In genomic region chr2:42169100-42169868, GRCh38 we compare ENCODE assay signal across 8 cellular contexts. TPM values are rescaled to one million over a fixed set of nuclear protein-coding genes. Genes with fewer than 3 reads are reported as not detected.
A peak's percentile ranks its signal among the peaks of the same experiment; 100 is the strongest.
DNase-seq lines count a peak whose midpoint lies in the region; ATAC-seq, FAIRE-seq and TF ChIP-seq lines count a peak whose summit lies in the region.

Gene EML4, plus strand, starts transcription at chr2:42169353. Its CDS starts 259 bp downstream, at chr2:42169612.

- peaks cover 17% of the 10 kb centered on the region for H3K4me1 ChIP-seq in keratinocyte (ENCODE audit: control insufficient read depth, extremely low read depth, insufficient read depth, low read length)

- no peaks in the 10 kb centered on the region for H3K9me3 Mint-ChIP-seq in central memory CD8-positive, alpha-beta T cell

- peak within 1 kb of the TSS; percentile 23 for H3K4me3 Mint-ChIP-seq in central memory CD8-positive, alpha-beta T cell

- no peaks in the 10 kb centered on the region for H3K36me3 ChIP-seq in keratinocyte (ENCODE audit: control insufficient read depth in 2 of 2, extremely low read depth in 1 of 2, insufficient read depth in 2 of 2, low read length in 2 of 2)

- peak within 1 kb of the TSS; percentile 78 for H3K27ac ChIP-seq in keratinocyte (ENCODE audit: control insufficient read depth, insufficient read depth, low read length)

- H3K9me3 ChIP-seq in keratinocyte (ENCODE audit: control insufficient read depth, low read depth, low read length) = no peaks in the 10 kb centered on the region

- peak within 1 kb of the TSS; percentile 94 for H2AFZ ChIP-seq in keratinocyte (ENCODE audit: control insufficient read depth, low read length)

- H3K4me1 Mint-ChIP-seq in central memory CD8-positive, alpha-beta T cell = peaks cover 18% of the 10 kb centered on the region

- DNase-seq in AG08396 (ENCODE audit: low spot score) (peak; percentile 96), NCI-H446 (lab: John Stamatoyannopoulos, UW) (peak; percentile 56 to 95), keratinocyte (ENCODE audit: low read depth, low spot score) (peak; percentile 23)
- peak; percentile 88 to 96 for DNase-seq in central memory CD8-positive, alpha-beta T cell (ENCODE audit: low spot score in 2 of 2)
- peak; percentile 87 to 92 (median 88) for DNase-seq in stimulated activated CD4-positive, alpha-beta T cell treated with anti-CD3 and anti-CD28 coated beads, Interleukin-12 subunit alpha, Interleukin-12 subunit beta, amount 100 ng/mL, for 48 hours (ENCODE audit: low read depth in 2 of 3, low spot score in 1 of 3)

- no peaks in the 10 kb centered on the region for H4K20me1 ChIP-seq in keratinocyte (ENCODE audit: control insufficient read depth, extremely low read depth, insufficient read depth, low read length)

- no peaks in the 10 kb centered on the region for H3K9me1 ChIP-seq in keratinocyte (ENCODE audit: control insufficient read depth, extremely low read depth, insufficient read depth, low read length)

- H3K4me3 ChIP-seq in keratinocyte (ENCODE audit: control insufficient read depth in 2 of 3, extremely low read depth in 1 of 3, insufficient read depth in 2 of 3, low read depth in 1 of 3, low read length in 3 of 3) = peak within 1 kb of the TSS; percentile 75 to 96 (median 88)

- no peaks in the 10 kb centered on the region for H3K27me3 ChIP-seq in keratinocyte (ENCODE audit: control insufficient read depth, extremely low read depth, insufficient read depth, low read length)

- H3K27me3 Mint-ChIP-seq in central memory CD8-positive, alpha-beta T cell = no peaks in the 10 kb centered on the region

- H3K27ac Mint-ChIP-seq in central memory CD8-positive, alpha-beta T cell (ENCODE audit: low read depth) = no peak within 1 kb of the TSS

- FAIRE-seq in keratinocyte (lab: Jason Lieb, UNC) = peak; percentile 5

- H3K9ac ChIP-seq in keratinocyte (ENCODE audit: control insufficient read depth, extremely low read depth, insufficient read depth, low read length) = peak within 1 kb of the TSS; percentile 91

- dilution Hi-C loops in keratinocyte (cut with MboI; ENCODE audit: extremely low pct_ligation_motif_present, low sequenced_read_pairs) = no loop called here

- H3K36me3 Mint-ChIP-seq in central memory CD8-positive, alpha-beta T cell (ENCODE audit: insufficient read depth) = no peaks in the 10 kb centered on the region

- H3K4me2 ChIP-seq in keratinocyte (ENCODE audit: control insufficient read depth, extremely low read depth, insufficient read depth, low read depth, low read length) = peak within 1 kb of the TSS; percentile 92

- ATAC-seq in GM19023 (IDR thresholded peaks at IDR 0.05; ENCODE audit: unreplicated experiment) (peak; percentile 88), HG03196 (IDR thresholded peaks at IDR 0.05; ENCODE audit: unreplicated experiment) (peak; percentile 78)
- ATAC-seq in activated CD4-positive, CD25-positive, alpha-beta regulatory T cell treated with anti-CD3 and anti-CD28 coated beads, Interleukin-2, amount 50 U/mL, for 24 hours = peak; percentile 86 to 88
- ATAC-seq in central memory CD8-positive, alpha-beta T cell (replicated peaks; ENCODE audit: extremely low read depth, poor library complexity, severe bottlenecking) = peak; percentile 80

- H3K79me2 ChIP-seq in keratinocyte (ENCODE audit: control insufficient read depth, insufficient read depth, low read length) = peaks cover 44% of the 10 kb centered on the region

- no peak for TF ChIP-seq CTCF in keratinocyte (optimal IDR thresholded peaks at IDR 0.05 in 1 of 3, IDR thresholded peaks at IDR 0.05 in 1 of 3, conservative IDR thresholded peaks at IDR 0.05 in 1 of 3; ENCODE audit: extremely low read depth in 1 of 3, insufficient read depth in 2 of 3, low read length in 3 of 3)

RNA-seq across cellular contexts. Expression of gene EML4, which starts in this region (rescaled TPM):
- polyA plus RNA-seq in keratinocyte = 23.6 to 36.4 TPM (median 30.2 TPM) in 3 replicates
- 19.6 TPM for polyA plus RNA-seq in keratinocyte (2011; ENCODE audit: low read depth)
- 15.2 and 25.0 TPM in 2 replicates for polyA plus RNA-seq in keratinocyte (2011; cell fraction: cytosol; rRNA removed)
- 29.7 and 37.8 TPM in 2 replicates for polyA plus RNA-seq in keratinocyte (2011; cell fraction: nucleus; rRNA removed)
- polyA plus RNA-seq in keratinocyte (2012; ENCODE audit: low replicate concordance) = 10.5 and 21.2 TPM in 2 replicates
- 23.4 to 66.9 TPM (median 41.5 TPM) in 3 replicates for polyA minus RNA-seq in keratinocyte
- polyA minus RNA-seq in keratinocyte (2011; cell fraction: cytosol; rRNA and poly(A)+ RNA removed) = 22.6 TPM
- polyA minus RNA-seq in keratinocyte (2011; cell fraction: nucleus; rRNA and poly(A)+ RNA removed) = 28.4 and 65.1 TPM in 2 replicates

Comparison
In these comparisons a context has a peak if more than half of its experiments do, and no peak if none do; other contexts are left out.
1. Peak in every context shown above with its lines: DNase-seq, ATAC-seq, H3K4me3 ChIP-seq and H3K27ac ChIP-seq.
2. DNase-seq: peak in every context shown above with its lines; median percentile 96 in AG08396; 92 in central memory CD8-positive, alpha-beta T cell; 88 in stimulated activated CD4-positive, alpha-beta T cell treated with anti-CD3 and anti-CD28 coated beads, Interleukin-12 subunit alpha, Interleukin-12 subunit beta, amount 100 ng/mL, for 48 hours; 76 in NCI-H446; 23 in keratinocyte.